1 cellular context compared by ENCODE assay signal in the genomic region with DNA sequence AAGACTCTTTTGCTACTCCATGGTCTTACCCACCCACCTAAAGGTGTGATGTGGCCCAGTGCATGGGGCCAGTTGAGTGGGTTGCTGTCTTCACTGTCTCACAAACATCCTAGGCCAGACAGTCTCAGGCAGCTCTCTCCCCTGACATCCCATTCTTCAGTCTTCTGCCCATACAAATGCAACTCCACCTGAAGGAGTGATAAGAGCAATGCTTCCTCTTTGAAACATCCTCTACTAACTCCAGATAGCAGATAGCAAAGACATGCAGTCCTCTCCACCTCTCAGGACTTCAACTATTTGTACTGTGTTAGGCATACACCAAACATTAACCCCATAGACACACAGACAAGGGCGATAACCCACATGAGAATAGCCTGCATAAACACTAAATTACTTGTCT.
TF ChIP-seq lines count a peak whose summit lies in the region.

No MANE protein-coding gene starts in this region.

TF ChIP-seq in K562, 482 proteins besides CTCF, POLR2A, EP300 and RAD21 (continued from another document):
- TF ChIP-seq MLX (CRISPR knock-in tag; conservative IDR thresholded peaks at IDR 0.05), result no peak
TF ChIP-seq in K562: peak in this region for 3.
